ENCODE assay signal across 8 cellular contexts in genomic region chr5:35617435-35618296, GRCh38. TPM values are rescaled to one million over a fixed set of nuclear protein-coding genes. Genes with fewer than 3 reads are reported as not detected.
DNase-seq lines count a peak whose midpoint lies in the region; ATAC-seq, FAIRE-seq and TF ChIP-seq lines count a peak whose summit lies in the region.

SPEF2 (plus strand) TSS chr5:35617863; CDS start chr5:35617998, 135 bp downstream.

- peaks cover 5 to 6% of the 10 kb centered on the region in 2 donors for H3K4me1 ChIP-seq in kidney (ENCODE audit: control insufficient read depth in 1 of 2, insufficient read depth in 1 of 2, low read depth in 1 of 2, low read length in 2 of 2)

- intact Hi-C loops in kidney (cut with DNase I) = no loop called here

- H3K9ac ChIP-seq in kidney (ENCODE audit: low read length in 2 of 2) = peak within 1 kb of the TSS; percentile 71 to 74

- H3K36me3 ChIP-seq in kidney (ENCODE audit: control insufficient read depth in 1 of 2, insufficient read depth in 2 of 2, low read length in 2 of 2) = no peaks in the 10 kb centered on the region

- H3K9me3 Mint-ChIP-seq in chondrocyte (ENCODE audit: low read depth) = peaks cover 13% of the 10 kb centered on the region

- H3K4me3 Mint-ChIP-seq in chondrocyte (ENCODE audit: unreplicated experiment) = peak within 1 kb of the TSS; percentile 98

- TF ChIP-seq CTCF in chondrocyte (IDR thresholded peaks at IDR 0.05) = peak; percentile 97
- TF ChIP-seq CTCF in kidney (IDR thresholded peaks at IDR 0.05; ENCODE audit: borderline replicate concordance, extremely low read depth, insufficient read depth) = peak; percentile 85

- no peaks in the 10 kb centered on the region for H3K9me3 ChIP-seq in kidney (ENCODE audit: control insufficient read depth in 1 of 2, low read length in 2 of 2)

- DNase-seq in GM04504 (ENCODE audit: low read depth) (peak; percentile 86), NCI-H2107 (lab: John Stamatoyannopoulos, UW) (peak; percentile 24), chondrocyte (ENCODE audit: low spot score) (peak; percentile 88), kidney (peak; percentile 94)
- DNase-seq in activated CD4-positive, CD25-positive, alpha-beta regulatory T cell treated with anti-CD3 and anti-CD28 coated beads, Interleukin-2, amount 50 U/mL, for 72 hours = peak; percentile 61
- DNase-seq in stimulated activated CD4-positive, alpha-beta T cell treated with anti-CD3 and anti-CD28 coated beads, Interleukin-12 subunit alpha, Interleukin-12 subunit beta, amount 100 ng/mL, for 48 hours (ENCODE audit: low read depth in 2 of 3, low spot score in 1 of 3) = peak; percentile 73 to 75 (median 75)

- no peaks in the 10 kb centered on the region for H3K36me3 Mint-ChIP-seq in chondrocyte (ENCODE audit: low read depth)

- FAIRE-seq in kidney (lab: Jason Lieb, UNC) = no peak

- peak within 1 kb of the TSS; percentile 86 for H3K27ac Mint-ChIP-seq in chondrocyte (ENCODE audit: unreplicated experiment)

- peaks cover 9% of the 10 kb centered on the region for H3K27me3 Mint-ChIP-seq in chondrocyte (ENCODE audit: low read depth)

- H3K27ac ChIP-seq in kidney (ENCODE audit: low read depth in 2 of 2, low read length in 2 of 2) = peak within 1 kb of the TSS; percentile 65 to 66

- H3K4me1 Mint-ChIP-seq in chondrocyte (ENCODE audit: low read depth) = peaks cover 19% of the 10 kb centered on the region

- peak within 1 kb of the TSS; percentile 79 to 93 for H3K4me3 ChIP-seq in kidney (ENCODE audit: low read length in 2 of 2)

- ATAC-seq in HG02623 (IDR thresholded peaks at IDR 0.05; ENCODE audit: unreplicated experiment) (peak; percentile 82), HG03108 (IDR thresholded peaks at IDR 0.05; ENCODE audit: unreplicated experiment) (no peak)

RNA-seq across cellular contexts. Expression of gene SPEF2, which starts in this region (rescaled TPM):
- total RNA-seq in chondrocyte (3.1 to 5.1 TPM (median 3.8 TPM) in 3 replicates), kidney (19.1 TPM)
- 7.1 TPM for polyA plus RNA-seq in kidney (ENCODE audit: insufficient read depth, low read depth, low replicate concordance)

Comparison
In these comparisons a context has a peak if more than half of its experiments do, and no peak if none do; other contexts are left out.
1. DNase-seq: peak in every context shown above with its lines; median percentile 94 in kidney; 88 in chondrocyte; 86 in GM04504; 75 in stimulated activated CD4-positive, alpha-beta T cell treated with anti-CD3 and anti-CD28 coated beads, Interleukin-12 subunit alpha, Interleukin-12 subunit beta, amount 100 ng/mL, for 48 hours; 61 in activated CD4-positive, CD25-positive, alpha-beta regulatory T cell treated with anti-CD3 and anti-CD28 coated beads, Interleukin-2, amount 50 U/mL, for 72 hours; 24 in NCI-H2107.